9 cellular contexts compared by ENCODE assay signal in the genomic region with DNA sequence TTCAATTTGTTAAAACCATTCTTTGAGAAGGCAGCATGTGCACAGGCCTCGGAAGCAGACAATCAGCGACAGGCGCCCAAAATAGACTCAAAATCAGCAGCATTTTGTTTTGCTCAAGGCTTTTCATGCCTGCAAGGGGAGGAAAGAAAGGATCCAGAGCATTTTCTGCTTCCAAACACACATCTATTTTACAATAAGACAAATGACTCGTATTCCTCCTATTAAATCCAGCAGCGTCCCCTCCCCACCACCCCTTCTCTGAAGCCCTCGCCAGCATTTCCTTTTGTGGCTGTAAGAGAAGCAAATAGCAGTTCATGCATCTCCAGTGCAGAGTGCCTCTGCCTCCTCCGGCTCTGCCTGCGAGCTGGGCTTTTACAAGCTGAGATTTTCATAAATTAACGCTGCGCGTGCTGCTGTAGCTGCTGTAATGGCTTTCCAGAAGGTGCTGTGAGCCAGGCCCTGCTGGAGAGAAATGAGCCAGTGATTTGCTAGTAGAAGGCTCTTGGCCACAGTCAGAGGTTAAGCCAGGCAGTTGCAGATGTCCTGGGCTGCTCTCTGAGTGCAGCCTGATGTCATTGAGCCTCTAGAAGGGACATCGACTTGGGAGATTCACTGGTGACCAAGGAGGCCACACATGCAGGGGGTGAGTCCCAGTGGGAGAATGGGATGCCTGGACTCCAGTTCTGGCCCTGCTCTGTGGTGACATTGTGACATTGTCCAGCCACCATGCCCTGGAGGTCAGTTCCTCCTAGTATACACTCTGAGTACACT.
DNase-seq lines count a peak whose midpoint lies in the region; ATAC-seq and TF ChIP-seq lines count a peak whose summit lies in the region.
"Had no signal": no experiment of that assay in that cellular context is flagged by ENCODE, and none has a peak within 500 bp of the region (broad histone marks: within the 10 kb centered on the region; RNA-seq: fewer than 3 reads in every experiment).

No MANE protein-coding gene starts in this region.

- H3K27ac ChIP-seq in dorsolateral prefrontal cortex (peak overlapping the region; percentile 14 to 95 (median 83)), mesendoderm (ENCODE audit: low read depth, low read length) (peak overlapping the region; percentile 57), thoracic aorta (peak overlapping the region; percentile 89 to 97)
- H3K27ac ChIP-seq: PC-9 had no signal

- H2BK5ac ChIP-seq in mesendoderm (ENCODE audit: low read length): no peak overlapping the region

- ATAC-seq in thoracic aorta (ENCODE audit: insufficient number of reproducible peaks, low FRiP score, low read depth): peak; percentile 63
- ATAC-seq in HG03108 (IDR thresholded peaks at IDR 0.05; ENCODE audit: unreplicated experiment): no peak
- no peak for ATAC-seq in HG02973 (IDR thresholded peaks at IDR 0.05; ENCODE audit: unreplicated experiment)

- no peaks in the 10 kb centered on the region for H3K79me1 ChIP-seq in mesendoderm (ENCODE audit: low read length)

- no peaks in the 10 kb centered on the region for H3K79me2 ChIP-seq in mesendoderm (ENCODE audit: control insufficient read depth, insufficient read depth, low read length)

- no CpG with 5 or more reads among the region's 12 CpGs for WGBS in mesendoderm (ENCODE audit: extremely low coverage, insufficient coverage, low lambda C conversion rate)

- H3K4me2 ChIP-seq in mesendoderm (ENCODE audit: low read length): no peak overlapping the region
- H3K4me2 ChIP-seq: PC-9 had no signal

- H3K9me3 ChIP-seq in thoracic aorta: no peaks in the 10 kb centered on the region

- DNase-seq in NCI-H1694 treated with DMSO at 0.1 percent for 48 hours (lab: John Stamatoyannopoulos, UW) (peak; percentile 48), dorsolateral prefrontal cortex (peak in 9 of 10 donors; percentile 37 to 83 (median 63)), mesendoderm (no peak), thoracic aorta (ENCODE audit: low spot score) (peak; percentile 59), GDM1 (lab: John Stamatoyannopoulos, UW) (no peak), GM13976 (ENCODE audit: low spot score) (no peak)
- DNase-seq: PC-9 had no signal

- in situ Hi-C loops in GM13976 (cut with MboI; ENCODE audit: low sequenced_read_pairs, unreplicated experiment): no loop called here

- no peak overlapping the region for H4K8ac ChIP-seq in mesendoderm (ENCODE audit: low read depth, low read length)

- peak overlapping the region in 4 of 59 donors; percentile 4 to 24 (median 7) for H3K4me3 ChIP-seq in dorsolateral prefrontal cortex
- H3K4me3 ChIP-seq in mesendoderm (ENCODE audit: low read length): no peak overlapping the region
- peak overlapping the region; percentile 19 for H3K4me3 ChIP-seq in thoracic aorta
- H3K4me3 ChIP-seq: PC-9 had no signal

- H2BK120ac ChIP-seq in mesendoderm (ENCODE audit: low read depth, low read length): no peak overlapping the region

- H2AK5ac ChIP-seq in mesendoderm (ENCODE audit: low read length): no peak overlapping the region

- no peak overlapping the region for H3K9ac ChIP-seq in mesendoderm (ENCODE audit: low read length)

- peak overlapping the region; percentile 6 for H3K18ac ChIP-seq in mesendoderm (ENCODE audit: low read length)

- H2BK15ac ChIP-seq in mesendoderm (replicated peaks; ENCODE audit: low read depth): no peak overlapping the region

- H3K4me1 ChIP-seq in mesendoderm (ENCODE audit: control insufficient read depth, low read depth, low read length): peaks cover 2% of the 10 kb centered on the region
- H3K4me1 ChIP-seq in thoracic aorta (ENCODE audit: control insufficient read depth in 1 of 2, low read depth in 2 of 2): peaks cover 48 to 80% of the 10 kb centered on the region in 2 donors

- no peak overlapping the region for H3K4ac ChIP-seq in mesendoderm (ENCODE audit: low read depth, low read length)

- peak in 1 of 56 donors; percentile 6 for TF ChIP-seq CTCF in dorsolateral prefrontal cortex (IDR thresholded peaks at IDR 0.05 in 54 of 56, conservative IDR thresholded peaks at IDR 0.05 in 2 of 56; ENCODE audit: low read depth in 1 of 56, partially characterized antibody in 56 of 56)
- no peak for TF ChIP-seq CTCF in thoracic aorta (IDR thresholded peaks at IDR 0.05)
- TF ChIP-seq CTCF in GM13976 (IDR thresholded peaks at IDR 0.05; ENCODE audit: borderline replicate concordance, control extremely low read depth, extremely low read depth, insufficient read depth, missing control alignments): no peak

- no peak overlapping the region for H4K5ac ChIP-seq in mesendoderm (ENCODE audit: low read length)

- no peak overlapping the region for H3K23ac ChIP-seq in mesendoderm (ENCODE audit: low read length)

- H3K36me3 ChIP-seq in mesendoderm (ENCODE audit: control insufficient read depth, insufficient read depth, low read length) (no peaks in the 10 kb centered on the region), thoracic aorta (no peaks in the 10 kb centered on the region)

- H3K27me3 ChIP-seq in dorsolateral prefrontal cortex (no peaks in the 10 kb centered on the region), mesendoderm (ENCODE audit: insufficient read depth, low read length, poor library complexity) (no peaks in the 10 kb centered on the region), thoracic aorta (replicated peaks; ENCODE audit: insufficient read depth) (no peaks in the 10 kb centered on the region)

- no peak overlapping the region for H3K56ac ChIP-seq in mesendoderm (ENCODE audit: low read length)

- intact Hi-C loops in dorsolateral prefrontal cortex (cut with DNase I): no loop called here

Comparison
In these comparisons a context has a peak if more than half of its experiments do, and no peak if none do; other contexts are left out.
1. DNase-seq: peak in NCI-H1694 treated with DMSO at 0.1 percent for 48 hours (single experiment), dorsolateral prefrontal cortex (9 of 10) and thoracic aorta (single experiment); none in mesendoderm (single experiment), GDM1 (single experiment) and GM13976 (single experiment).
2. Peak in every context shown above with its lines, with median percentiles within 50 percentile points of each other: H3K27ac ChIP-seq.